Comparison of ENCODE assay signal across 8 cellular contexts in the genomic region with DNA sequence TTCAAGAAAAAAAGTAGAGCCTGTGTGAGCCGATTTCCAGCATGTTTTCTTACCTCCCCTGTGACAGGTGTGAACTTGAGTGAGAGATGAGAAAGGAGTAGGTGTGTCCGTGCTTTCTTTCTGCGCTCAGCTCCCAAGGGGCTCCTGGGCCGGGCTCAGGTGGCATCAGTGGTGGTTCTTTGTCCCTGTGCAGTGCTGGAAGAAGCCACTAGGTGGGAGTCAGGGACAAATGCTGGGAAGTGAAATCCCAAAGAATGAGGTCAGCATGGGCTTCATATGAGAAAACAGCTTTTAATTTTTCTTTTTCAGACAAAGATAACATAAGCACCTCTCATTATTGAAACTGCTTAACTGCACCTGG. TPM values are rescaled to one million over a fixed set of nuclear protein-coding genes. Genes with fewer than 3 reads are reported as not detected.
DNase-seq lines count a peak whose midpoint lies in the region; ATAC-seq and TF ChIP-seq lines count a peak whose summit lies in the region.

No MANE protein-coding gene starts in this region.

- H3K9me3 ChIP-seq in H9 (ENCODE audit: control insufficient read depth, low read depth, low read length) (no peaks in the 10 kb centered on the region), subcutaneous abdominal adipose tissue (ENCODE audit: control insufficient read depth in 5 of 5, low read length in 5 of 5) (no peaks in the 10 kb centered on the region)
- H3K9me3 ChIP-seq in CD8-positive, alpha-beta T cell (ENCODE audit: low read length) = peaks cover 7% of the 10 kb centered on the region

- H3K18ac ChIP-seq in H9 (ENCODE audit: insufficient read length, low read depth, low read length) = no peak overlapping the region

- H3K4ac ChIP-seq in H9 (ENCODE audit: low read depth, low read length) = no peak overlapping the region

- POLR2A ChIA-PET in MCF 10A (lab: Yijun Ruan, JAX) = interaction anchor here (1.0 to 3.1 kb wide), 6 partner anchors 13 to 86 kb away, joined by 3 to 24 read pairs (median 4); no protein-coding TSS in a partner anchor
- POLR2A ChIA-PET in CD8-positive, alpha-beta T cell (lab: Charles Lee) = no interaction called here

- H3K36me3 Mint-ChIP-seq in H9 (ENCODE audit: insufficient read depth in 1 of 3, low read depth in 3 of 3) (peaks cover 11 to 14% (median 12%) of the 10 kb centered on the region in 3 experiments), MCF 10A (ENCODE audit: insufficient read depth, unreplicated experiment) (no peaks in the 10 kb centered on the region)
- peaks cover 31% of the 10 kb centered on the region for H3K36me3 Mint-ChIP-seq in CD8-positive, alpha-beta T cell

- H3K9me3 Mint-ChIP-seq in H9 (peaks cover 0 to 8% of the 10 kb centered on the region in 2 experiments; a peak in 3 of 5 replicates), MCF 10A (ENCODE audit: unreplicated experiment) (no peaks in the 10 kb centered on the region)
- H3K9me3 Mint-ChIP-seq in CD8-positive, alpha-beta T cell = peaks cover 3% of the 10 kb centered on the region

- H3K4me3 Mint-ChIP-seq in H9 = no peak overlapping the region
- no peak overlapping the region for H3K4me3 Mint-ChIP-seq in MCF 10A (ENCODE audit: unreplicated experiment)
- no peak overlapping the region for H3K4me3 Mint-ChIP-seq in CD8-positive, alpha-beta T cell

- H3K27ac Mint-ChIP-seq in H9 = peak overlapping the region in 2 of 3 experiments; percentile 51 to 84; a peak in 4 of 7 replicates
- H3K27ac Mint-ChIP-seq in MCF 10A (ENCODE audit: low read depth, unreplicated experiment) = no peak overlapping the region
- H3K27ac Mint-ChIP-seq in CD8-positive, alpha-beta T cell = no peak overlapping the region

- WGBS in H9 (ENCODE audit: extremely low coverage, insufficient read length, low lambda C conversion rate) = no CpG with 5 or more reads among the region's 4 CpGs

- no peaks in the 10 kb centered on the region for H4K20me1 ChIP-seq in H9 (ENCODE audit: control insufficient read depth, insufficient read depth, insufficient read length)

- H2BK15ac ChIP-seq in H9 (ENCODE audit: low read depth, low read length) = no peak overlapping the region

- no peaks in the 10 kb centered on the region for H3K36me3 ChIP-seq in kidney epithelial cell (ENCODE audit: control insufficient read depth, insufficient read depth, low read length)
- H3K36me3 ChIP-seq in subcutaneous abdominal adipose tissue (ENCODE audit: control insufficient read depth in 5 of 5, insufficient read depth in 5 of 5, low read length in 5 of 5) = peaks cover 0 to 10% (median 0%) of the 10 kb centered on the region in 5 donors
- peaks cover 10% of the 10 kb centered on the region for H3K36me3 ChIP-seq in CD8-positive, alpha-beta T cell (ENCODE audit: insufficient read depth, low read length)

- H3K4me3 ChIP-seq in kidney epithelial cell (ENCODE audit: low read depth, low read length) = no peak overlapping the region
- no peak overlapping the region for H3K4me3 ChIP-seq in subcutaneous abdominal adipose tissue (ENCODE audit: low read depth in 1 of 5, low read length in 5 of 5)
- no peak overlapping the region for H3K4me3 ChIP-seq in CD8-positive, alpha-beta T cell (ENCODE audit: low read depth, low read length)

- no peak overlapping the region for H2BK5ac ChIP-seq in H9 (ENCODE audit: insufficient read length, low read length)

- H3T11ph ChIP-seq in H9 (ENCODE audit: low read length) = no peak overlapping the region

- no peak overlapping the region for H3K14ac ChIP-seq in H9 (ENCODE audit: insufficient read depth, low read length)

- no peak overlapping the region for H2BK20ac ChIP-seq in H9 (ENCODE audit: low read depth, low read length, poor library complexity, severe bottlenecking)

- H2BK120ac ChIP-seq in H9 (ENCODE audit: low read depth, low read length, poor library complexity, severe bottlenecking) = no peak overlapping the region

- ATAC-seq in CD8-positive, alpha-beta T cell = no peak

- no TSS peak for BruUV-seq in MCF 10A (replicated peaks; lab: Mats Ljungman, UMichigan)

- no peak overlapping the region for H3K4me2 ChIP-seq in H9 (ENCODE audit: insufficient read depth, insufficient read length, low read length)

- H3K9ac ChIP-seq in H9 (ENCODE audit: extremely low read depth, insufficient read length, low read length) (no peak overlapping the region), subcutaneous abdominal adipose tissue (ENCODE audit: low read length in 5 of 5) (peak overlapping the region in 1 of 5 donors; percentile 26)

- H4K5ac ChIP-seq in H9 (ENCODE audit: insufficient read length, low read depth, low read length) = no peak overlapping the region

- intact Hi-C loops in MCF 10A (cut with micrococcal nuclease) = loop anchor here (1.0 to 5.0 kb wide), 6 partner anchors 58 to 473 kb away; a partner anchor contains a TSS
- intact Hi-C loops in CD8-positive, alpha-beta T cell (cut with DNase I, micrococcal nuclease) = no loop called here

- H3K79me2 ChIP-seq in H9 (ENCODE audit: insufficient read depth, low read length) = no peaks in the 10 kb centered on the region

- H3K23me2 ChIP-seq in H9 (ENCODE audit: insufficient read length, low read depth, low read length, poor library complexity, severe bottlenecking) = no peaks in the 10 kb centered on the region

- H3K27me3 ChIP-seq in H9 (ENCODE audit: insufficient read depth, low read length) (no peaks in the 10 kb centered on the region), kidney epithelial cell (ENCODE audit: control insufficient read depth, insufficient read depth, low read length) (peaks cover 3% of the 10 kb centered on the region), subcutaneous abdominal adipose tissue (ENCODE audit: control insufficient read depth in 5 of 5, insufficient read depth in 4 of 5, low read length in 5 of 5) (peaks cover 0 to 3% (median 0%) of the 10 kb centered on the region in 5 donors)
- H3K27me3 ChIP-seq in CD8-positive, alpha-beta T cell (ENCODE audit: insufficient read depth, low read length) = no peaks in the 10 kb centered on the region

- no peak overlapping the region for H2AFZ ChIP-seq in H9 (ENCODE audit: low read length)

- H3K4me1 Mint-ChIP-seq in H9 = peaks cover 52 to 57% of the 10 kb centered on the region in 2 experiments
- peaks cover 16% of the 10 kb centered on the region for H3K4me1 Mint-ChIP-seq in MCF 10A (ENCODE audit: insufficient read depth, unreplicated experiment)
- peaks cover 16% of the 10 kb centered on the region for H3K4me1 Mint-ChIP-seq in CD8-positive, alpha-beta T cell (ENCODE audit: low read depth)

- peak overlapping the region; percentile 35; the same call in 1 of the 2 replicates for H3K27ac ChIP-seq in C4-2B
- H3K27ac ChIP-seq in H9 (ENCODE audit: insufficient read length, low read depth, low read length) = no peak overlapping the region
- H3K27ac ChIP-seq in subcutaneous abdominal adipose tissue (ENCODE audit: low read depth, low read length) = peak overlapping the region; percentile 80
- H3K27ac ChIP-seq in CD8-positive, alpha-beta T cell (ENCODE audit: low read depth, low read length) = no peak overlapping the region

- TF ChIP-seq CTCF in C4-2B (conservative IDR thresholded peaks at IDR 0.05) (peak; percentile 94), H9 (conservative IDR thresholded peaks at IDR 0.05) (peak; percentile 93), MCF 10A (IDR thresholded peaks at IDR 0.05; ENCODE audit: unreplicated experiment) (peak; percentile 91), kidney epithelial cell (IDR thresholded peaks at IDR 0.05; ENCODE audit: insufficient read depth, low read length, poor library complexity, severe bottlenecking) (peak; percentile 95)
- TF ChIP-seq CTCF in CD8-positive, alpha-beta T cell (IDR thresholded peaks at IDR 0.05) = no peak

- DNase-seq in H9 = peak; percentile 85
- DNase-seq in NCI-H446 (lab: John Stamatoyannopoulos, UW) = peak; percentile 65 to 76
- DNase-seq in MCF 10A (ENCODE audit: unreplicated experiment) = peak; percentile 83
- no peak for DNase-seq in kidney epithelial cell (ENCODE audit: low read depth)
- DNase-seq in CD8-positive, alpha-beta T cell = no peak
- DNase-seq in GM19240 (ENCODE audit: insufficient read length, low spot score) = no peak

- H4K91ac ChIP-seq in H9 (ENCODE audit: insufficient read length, low read depth, low read length) = no peak overlapping the region

- H4K8ac ChIP-seq in H9 (replicated peaks; ENCODE audit: insufficient read length, low read depth, low read length) = no peak overlapping the region

- no peaks in the 10 kb centered on the region for H3K79me1 ChIP-seq in H9 (ENCODE audit: insufficient read depth, low read depth, low read length, poor library complexity, severe bottlenecking)

- H3K23ac ChIP-seq in H9 (ENCODE audit: insufficient read length, low read depth, low read length) = no peak overlapping the region

- no peak overlapping the region for H2BK12ac ChIP-seq in H9 (ENCODE audit: insufficient read length, low read depth, low read length)

- no peak overlapping the region for H2AK5ac ChIP-seq in H9 (ENCODE audit: insufficient read length, low read length)

- no peaks in the 10 kb centered on the region; the same call in 1 of the 2 replicates for H3K27me3 Mint-ChIP-seq in H9 (ENCODE audit: low read depth)
- no peaks in the 10 kb centered on the region for H3K27me3 Mint-ChIP-seq in MCF 10A (ENCODE audit: insufficient read depth, unreplicated experiment)
- peaks cover 26% of the 10 kb centered on the region for H3K27me3 Mint-ChIP-seq in CD8-positive, alpha-beta T cell (ENCODE audit: low read depth)

- no peak overlapping the region for H3K56ac ChIP-seq in H9 (ENCODE audit: insufficient read length, low read depth, low read length)

- peaks cover 9% of the 10 kb centered on the region; the same call in 1 of the 2 replicates for H3K4me1 ChIP-seq in H9 (ENCODE audit: insufficient read depth, low read length)
- peaks cover 11 to 67% (median 57%) of the 10 kb centered on the region in 5 donors for H3K4me1 ChIP-seq in subcutaneous abdominal adipose tissue (ENCODE audit: control insufficient read depth in 5 of 5, insufficient read depth in 5 of 5, low read length in 5 of 5)
- H3K4me1 ChIP-seq in CD8-positive, alpha-beta T cell (ENCODE audit: insufficient read depth, low read length) = peaks cover 17% of the 10 kb centered on the region

- CTCF ChIA-PET in MCF 10A (lab: Yijun Ruan, JAX) = interaction anchor here (0.6 to 14.2 kb wide), 75 partner anchors 9 to 1881 kb away, joined by 3 to 488 read pairs (median 6); a partner anchor contains a TSS
- CTCF ChIA-PET in CD8-positive, alpha-beta T cell (lab: Charles Lee) = interaction anchor here (1.1 to 1.4 kb wide), 4 partner anchors 9 to 59 kb away, joined by 3 to 5 read pairs (median 4); a partner anchor contains a TSS

RNA-seq across cellular contexts. Expression of a gene that starts 57.8 kb away (rescaled TPM):
- 4.3 and 8.3 TPM in 2 replicates for total RNA-seq in H9 (2021)
- total RNA-seq in MCF 10A (2022) = 3.5 and 4.3 TPM in 2 replicates
- total RNA-seq in kidney epithelial cell = 6.0 and 7.5 TPM in 2 replicates
- total RNA-seq in CD8-positive, alpha-beta T cell = 10 to 100 TPM; 21.6 to 26.7 TPM

Comparison
In these comparisons a context has a peak if more than half of its experiments do, and no peak if none do; other contexts are left out.
1. H3K27ac ChIP-seq: peak in C4-2B (single experiment) and subcutaneous abdominal adipose tissue (single experiment); none in H9 (single experiment) and CD8-positive, alpha-beta T cell (single experiment).
2. DNase-seq: peak in H9 (single experiment), NCI-H446 (2 of 2) and MCF 10A (single experiment); none in kidney epithelial cell (single experiment), CD8-positive, alpha-beta T cell (0 of 7) and GM19240 (single experiment).
3. H3K27ac Mint-ChIP-seq: peak in H9 (2 of 3); none in MCF 10A (single experiment) and CD8-positive, alpha-beta T cell (single experiment).